9 cellular contexts compared by ENCODE assay signal in genomic region chr3:53844262-53845102, GRCh38. TPM values are rescaled to one million over a fixed set of nuclear protein-coding genes. Genes with fewer than 3 reads are reported as not detected.
A peak's percentile ranks its signal among the peaks of the same experiment; 100 is the strongest.
DNase-seq lines count a peak whose midpoint lies in the region; ATAC-seq and TF ChIP-seq lines count a peak whose summit lies in the region.
"Had no signal": no experiment of that assay in that cellular context is flagged by ENCODE, and none has a peak within 500 bp of the region (broad histone marks: within the 10 kb centered on the region; RNA-seq: fewer than 3 reads in every experiment).

No MANE protein-coding gene starts in this region.

- peaks cover 5% of the 10 kb centered on the region for H3K4me1 Mint-ChIP-seq in activated naive CD4-positive, alpha-beta T cell treated with anti-CD3 and anti-CD28 coated beads, Interleukin-2, amount 10 ng/mL, durations not matched to agents 7 days and 5 days

- no peaks in the 10 kb centered on the region for H3K36me3 ChIP-seq in Panc1 (ENCODE audit: control insufficient read depth, insufficient read depth, low read length)
- H3K36me3 ChIP-seq in thyroid gland, result no peaks in the 10 kb centered on the region

- CTCF ChIA-PET in activated naive CD4-positive, alpha-beta T cell treated with anti-CD3 and anti-CD28 coated beads, Interleukin-2, amount 10 ng/mL, durations not matched to agents 7 days and 5 days (lab: Charles Lee), result interaction anchor here (0.8 kb wide), 2 partner anchors 94 to 470 kb away, joined by 3 read pairs; no protein-coding TSS in a partner anchor
- CTCF ChIA-PET in Panc1 (lab: Charles Lee), result interaction anchor here (0.7 kb wide), 1 partner anchor 12 kb away, joined by 3 read pairs; no protein-coding TSS in a partner anchor

- no peaks in the 10 kb centered on the region for H3K36me3 Mint-ChIP-seq in activated naive CD4-positive, alpha-beta T cell treated with anti-CD3 and anti-CD28 coated beads, Interleukin-2, amount 10 ng/mL, durations not matched to agents 7 days and 5 days

- peaks cover 81% of the 10 kb centered on the region for H3K27me3 Mint-ChIP-seq in activated naive CD4-positive, alpha-beta T cell treated with anti-CD3 and anti-CD28 coated beads, Interleukin-2, amount 10 ng/mL, durations not matched to agents 7 days and 5 days

- 97 to 99% methylated on average over 9 of the region's 9 CpGs for WGBS in thyroid gland, 2 donors

- H3K9me3 Mint-ChIP-seq in activated naive CD4-positive, alpha-beta T cell treated with anti-CD3 and anti-CD28 coated beads, Interleukin-2, amount 10 ng/mL, durations not matched to agents 7 days and 5 days, result no peaks in the 10 kb centered on the region

- in situ Hi-C loops in Panc1 (cut with HindIII; ENCODE audit: low pct_unique_long_range_greater_than_20kb, low sequenced_read_pairs), result no loop called here

- H3K9me3 ChIP-seq in Panc1 (ENCODE audit: control insufficient read depth, insufficient read depth, low read depth, low read length) (no peaks in the 10 kb centered on the region), thyroid gland (no peaks in the 10 kb centered on the region)

- no peak for DNase-seq in activated naive CD4-positive, alpha-beta T cell treated with anti-CD3 and anti-CD28 coated beads, Interleukin-2, amount 10 ng/mL, durations not matched to agents 7 days and 5 days
- DNase-seq in activated naive CD4-positive, alpha-beta T cell (lab: John Stamatoyannopoulos, UW), result no peak
- DNase-seq in Panc1 (ENCODE audit: low read depth, low spot score) (no peak), left colon (peak; percentile 43 to 56), thyroid gland (no peak), NOMO-1 treated with dmso at 0.1 percent for 144 hours (lab: John Stamatoyannopoulos, UW; ENCODE audit: unreplicated experiment) (no peak), COLO829 (ENCODE audit: low spot score) (no peak), NCI-H226 (no peak)
- DNase-seq: NCI-H146 had no signal

- BruUV-seq in Panc1 (replicated peaks; lab: Mats Ljungman, UMichigan), result TSS peak; percentile 60

- peak; percentile 18 for ATAC-seq in Panc1
- ATAC-seq in left colon, result peak; percentile 44

- POLR2A ChIA-PET in Panc1 (lab: Charles Lee), result no interaction called here

- peak overlapping the region; percentile 60 to 73 for H3K4me3 ChIP-seq in Panc1 (ENCODE audit: low read depth in 2 of 2, low read length in 2 of 2)
- no peak overlapping the region for H3K4me3 ChIP-seq in thyroid gland (replicated peaks in 1 of 3)

- peaks cover 51% of the 10 kb centered on the region for H3K4me1 ChIP-seq in Panc1 (ENCODE audit: control insufficient read depth, insufficient read depth, low read length)
- peaks cover 24 to 37% of the 10 kb centered on the region in 2 donors for H3K4me1 ChIP-seq in thyroid gland

- intact Hi-C loops in Panc1 (cut with micrococcal nuclease; ENCODE audit: unreplicated experiment) (no loop called here), left colon (cut with DNase I, micrococcal nuclease) (no loop called here), thyroid gland (cut with DNase I) (no loop called here)

- TF ChIP-seq CTCF in Panc1 (IDR thresholded peaks at IDR 0.05) (no peak), thyroid gland (IDR thresholded peaks at IDR 0.05) (no peak)

- no peak for TF ChIP-seq POLR2A in thyroid gland (IDR thresholded peaks at IDR 0.05)

- H3K27ac ChIP-seq in Panc1 (ENCODE audit: low read length) (peak overlapping the region; percentile 88), thyroid gland (peak overlapping the region in 2 of 3 donors; percentile 77 to 89)

- H3K27me3 ChIP-seq in Panc1 (ENCODE audit: control insufficient read depth, insufficient read depth, low read length) (no peaks in the 10 kb centered on the region), thyroid gland (no peaks in the 10 kb centered on the region)

- H3K4me3 Mint-ChIP-seq in activated naive CD4-positive, alpha-beta T cell treated with anti-CD3 and anti-CD28 coated beads, Interleukin-2, amount 10 ng/mL, durations not matched to agents 7 days and 5 days, result peak overlapping the region; percentile 57

- H3K27ac Mint-ChIP-seq in activated naive CD4-positive, alpha-beta T cell treated with anti-CD3 and anti-CD28 coated beads, Interleukin-2, amount 10 ng/mL, durations not matched to agents 7 days and 5 days, result no peak overlapping the region

RNA-seq across cellular contexts. Expression of gene CHDH, which starts 1.7 kb away (rescaled TPM):
- total RNA-seq in Panc1 (2021; ENCODE audit: unreplicated experiment) (24.1 TPM), left colon (10 to 100 TPM; 30.6 to 34.1 TPM), thyroid gland (10 to 100 TPM in 2 of 4 donors, 1 to 10 TPM in 2; 4.7 to 26.9 (median 11.1) TPM)
- 21.0 TPM for polyA plus RNA-seq in Panc1 (2012; ENCODE audit: insufficient read length)

RNA-seq across cellular contexts. Expression of gene IL17RB, which starts 1.9 kb away (rescaled TPM):
- total RNA-seq in Panc1 (2021; ENCODE audit: unreplicated experiment) (15.9 TPM), left colon (10 to 100 TPM; 10.9 to 15.6 TPM), thyroid gland (1 to 10 TPM in 2 of 4 donors, under 1 TPM in 2; 0.71 to 2.5 (median 1.6) TPM)
- polyA plus RNA-seq in Panc1 (2012; ENCODE audit: insufficient read length), result 10.6 TPM

RNA-seq across cellular contexts. Expression of gene ACTR8, which starts 37.5 kb away (rescaled TPM):
- total RNA-seq in Panc1 (2021; ENCODE audit: unreplicated experiment) (26.2 TPM), left colon (10 to 100 TPM; 19.0 to 27.7 TPM), thyroid gland (10 to 100 TPM; 29.0 to 31.7 (median 29.4) TPM)
- polyA plus RNA-seq in Panc1 (2012; ENCODE audit: insufficient read length), result 20.2 TPM

RNA-seq across cellular contexts. Expression of gene SELENOK, which starts 47.2 kb away (rescaled TPM):
- total RNA-seq in Panc1 (2021; ENCODE audit: unreplicated experiment) (16.3 TPM), left colon (10 to 100 TPM; 44.2 to 53.4 TPM), thyroid gland (100 to 1,000 TPM in 3 of 4 donors, 10 to 100 TPM in 1; 79.0 to 132 (median 124) TPM)
- polyA plus RNA-seq in Panc1 (2012; ENCODE audit: insufficient read length), result 19.9 TPM

Comparison
In these comparisons a context has a peak if more than half of its experiments do, and no peak if none do; other contexts are left out.
1. DNase-seq: peak in left colon (2 of 2); none in activated naive CD4-positive, alpha-beta T cell treated with anti-CD3 and anti-CD28 coated beads, Interleukin-2, amount 10 ng/mL, durations not matched to agents 7 days and 5 days (single experiment), activated naive CD4-positive, alpha-beta T cell (0 of 4), Panc1 (single experiment), thyroid gland (0 of 2), NOMO-1 treated with dmso at 0.1 percent for 144 hours (single experiment), COLO829 (single experiment) and NCI-H226 (single experiment).
2. H3K4me3 ChIP-seq: peak in Panc1 (2 of 2); none in thyroid gland (0 of 3).